ENCODE assay signal across 8 cellular contexts in the genomic region with DNA sequence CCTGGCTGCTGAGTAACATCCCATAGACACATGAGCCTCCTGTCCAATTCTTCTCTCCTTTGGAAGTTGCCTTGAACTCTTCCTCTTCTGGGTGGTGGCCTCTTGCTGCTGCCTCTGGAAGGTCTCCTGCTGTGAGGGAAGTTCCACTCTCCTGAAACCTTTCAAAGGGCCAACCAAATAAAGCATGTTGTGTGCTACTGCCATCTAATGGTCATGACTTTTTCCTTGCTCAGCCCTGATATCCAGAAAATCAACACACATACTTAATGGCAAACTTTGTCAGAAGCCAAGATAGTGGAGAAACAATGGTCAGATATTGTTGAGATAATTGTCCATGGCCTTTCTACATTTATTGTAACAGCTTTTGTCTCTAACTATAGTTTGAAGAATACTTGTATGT. TPM values are rescaled to one million over a fixed set of nuclear protein-coding genes. Genes with fewer than 3 reads are reported as not detected.
DNase-seq lines count a peak whose midpoint lies in the region; ATAC-seq and TF ChIP-seq lines count a peak whose summit lies in the region.

No MANE protein-coding gene starts in this region.

- no peak overlapping the region for H3K27ac ChIP-seq in right lobe of liver

- H3K4me1 ChIP-seq in Caco-2: no peaks in the 10 kb centered on the region
- H3K4me1 ChIP-seq in right lobe of liver: no peaks in the 10 kb centered on the region

- intact Hi-C loops in Caco-2 (cut with micrococcal nuclease; ENCODE audit: unreplicated experiment): loop anchor here (1.0 to 10.0 kb wide), 2 partner anchors 108 to 335 kb away; a partner anchor contains a TSS
- intact Hi-C loops in right lobe of liver (cut with DNase I): no loop called here
- intact Hi-C loops in activated naive CD4-positive, alpha-beta T cell treated with anti-CD3 and anti-CD28 coated beads for 36 hours (cut with micrococcal nuclease): loop anchor here (1.0 kb wide), 1 partner anchor 108 kb away; no protein-coding TSS in a partner anchor

- TF ChIP-seq POLR2A in right lobe of liver (IDR thresholded peaks at IDR 0.05): no peak

- peak; percentile 19 to 28 for TF ChIP-seq CTCF in Caco-2 (IDR thresholded peaks at IDR 0.05; ENCODE audit: insufficient read depth in 1 of 2, low read depth in 1 of 2, low read length in 1 of 2, severe bottlenecking in 1 of 2, unreplicated experiment in 1 of 2)
- TF ChIP-seq CTCF in HFFc6 (IDR thresholded peaks at IDR 0.05): peak; percentile 68; the same call in 1 of the 2 replicates
- TF ChIP-seq CTCF in WI38 (IDR thresholded peaks at IDR 0.05; ENCODE audit: low read depth, low read length): peak; percentile 12; the same call in 1 of the 2 replicates
- peak; percentile 38 to 62 (median 58) for TF ChIP-seq CTCF in right lobe of liver (IDR thresholded peaks at IDR 0.05)

- H3K4me3 Mint-ChIP-seq in Caco-2 (ENCODE audit: unreplicated experiment) (no peak overlapping the region), HFFc6 (no peak overlapping the region)
- H3K4me3 Mint-ChIP-seq in activated naive CD4-positive, alpha-beta T cell treated with anti-CD3 and anti-CD28 coated beads for 36 hours: no peak overlapping the region

- H3K9me3 Mint-ChIP-seq in Caco-2 (ENCODE audit: unreplicated experiment): no peaks in the 10 kb centered on the region
- no peaks in the 10 kb centered on the region for H3K9me3 Mint-ChIP-seq in HFFc6
- no peaks in the 10 kb centered on the region for H3K9me3 Mint-ChIP-seq in activated naive CD4-positive, alpha-beta T cell treated with anti-CD3 and anti-CD28 coated beads for 36 hours

- peak in 1 of 2 experiments; percentile 7 for DNase-seq in Caco-2
- peak; percentile 12 for DNase-seq in HFFc6
- DNase-seq in right lobe of liver: no peak
- no peak for DNase-seq in NCI-H2029 treated with DMSO at 0.1 percent for 48 hours (lab: John Stamatoyannopoulos, UW)
- no peak for DNase-seq in iPS-NIHi7 (ENCODE audit: extremely low spot score)
- no peak for DNase-seq in activated naive CD4-positive, alpha-beta T cell (lab: John Stamatoyannopoulos, UW)
- no peak for DNase-seq in activated naive CD4-positive, alpha-beta T cell treated with anti-CD3 and anti-CD28 coated beads for 36 hours

- H3K27ac Mint-ChIP-seq in Caco-2 (ENCODE audit: unreplicated experiment) (no peak overlapping the region), HFFc6 (no peak overlapping the region)
- no peak overlapping the region for H3K27ac Mint-ChIP-seq in activated naive CD4-positive, alpha-beta T cell treated with anti-CD3 and anti-CD28 coated beads for 36 hours

- H3K36me3 Mint-ChIP-seq in Caco-2 (ENCODE audit: insufficient read depth, unreplicated experiment) (no peaks in the 10 kb centered on the region), HFFc6 (ENCODE audit: low read depth) (no peaks in the 10 kb centered on the region)
- no peaks in the 10 kb centered on the region for H3K36me3 Mint-ChIP-seq in activated naive CD4-positive, alpha-beta T cell treated with anti-CD3 and anti-CD28 coated beads for 36 hours (ENCODE audit: low read depth)

- BruUV-seq in Caco-2 (replicated peaks; lab: Mats Ljungman, UMichigan): no TSS peak

- ATAC-seq in right lobe of liver: peak; percentile 65 to 84 (median 78)

- H3K4me1 Mint-ChIP-seq in Caco-2 (ENCODE audit: low read depth, unreplicated experiment) (no peaks in the 10 kb centered on the region), HFFc6 (ENCODE audit: low read depth) (no peaks in the 10 kb centered on the region)
- H3K4me1 Mint-ChIP-seq in activated naive CD4-positive, alpha-beta T cell treated with anti-CD3 and anti-CD28 coated beads for 36 hours (ENCODE audit: low read depth): no peaks in the 10 kb centered on the region

- H3K27me3 ChIP-seq in Caco-2 (replicated peaks; ENCODE audit: control insufficient read depth, insufficient read depth, low read length) (no peaks in the 10 kb centered on the region), right lobe of liver (no peaks in the 10 kb centered on the region)

- H3K36me3 ChIP-seq in Caco-2 (ENCODE audit: control insufficient read depth, insufficient read depth, low read length) (no peaks in the 10 kb centered on the region), right lobe of liver (no peaks in the 10 kb centered on the region)

- H3K27me3 Mint-ChIP-seq in Caco-2 (ENCODE audit: insufficient read depth, unreplicated experiment) (no peaks in the 10 kb centered on the region), HFFc6 (ENCODE audit: insufficient read depth) (no peaks in the 10 kb centered on the region; the same call in 1 of the 2 replicates)
- no peaks in the 10 kb centered on the region for H3K27me3 Mint-ChIP-seq in activated naive CD4-positive, alpha-beta T cell treated with anti-CD3 and anti-CD28 coated beads for 36 hours (ENCODE audit: low read depth)

- CTCF ChIA-PET in Caco-2 (lab: Charles Lee): no interaction called here
- CTCF ChIA-PET in activated naive CD4-positive, alpha-beta T cell treated with anti-CD3 and anti-CD28 coated beads for 36 hours (lab: Charles Lee): interaction anchor here (0.7 to 1.3 kb wide), 3 partner anchors 109 to 861 kb away, joined by 3 to 4 read pairs (median 3); no protein-coding TSS in a partner anchor

- H3K4me3 ChIP-seq in Caco-2 (ENCODE audit: low read depth, low read length) (no peak overlapping the region), WI38 (ENCODE audit: low read depth, low read length) (no peak overlapping the region), right lobe of liver (no peak overlapping the region)

- POLR2A ChIA-PET in Caco-2 (lab: Charles Lee): no interaction called here

- no peaks in the 10 kb centered on the region for H3K9me3 ChIP-seq in Caco-2
- no peaks in the 10 kb centered on the region for H3K9me3 ChIP-seq in right lobe of liver

RNA-seq across cellular contexts. Expression of a gene that starts 19.1 kb away (rescaled TPM):
- 1.8 and 2.4 TPM in 2 replicates for total RNA-seq in Caco-2 (2022)
- 1 to 10 TPM; 2.3 to 3.5 (median 3.2) TPM for total RNA-seq in HFFc6 (2021; fragmentation: NEBNext Ultra II Directional; extraction: Animal tissue kit (Norgen Biotek cat#: 25700))
- 1 to 10 TPM; 1.3 to 2.2 (median 1.7) TPM for total RNA-seq in right lobe of liver
- total RNA-seq in activated naive CD4-positive, alpha-beta T cell treated with anti-CD3 and anti-CD28 coated beads for 36 hours: 1 to 10 TPM; 2.0 to 2.4 TPM

Comparison
In these comparisons a context has a peak if more than half of its experiments do, and no peak if none do; other contexts are left out.
1. CTCF ChIP-seq: peak in every context shown above with its lines; median percentile 68 in HFFc6; 58 in right lobe of liver; 24 in Caco-2; 12 in WI38.
2. intact Hi-C loops: an anchor here in Caco-2 (1.0 to 10.0 kb wide) and activated naive CD4-positive, alpha-beta T cell treated with anti-CD3 and anti-CD28 coated beads for 36 hours (1.0 kb wide); none called in right lobe of liver.